16 cellular contexts compared by ENCODE assay signal in genomic region chr16:69535123-69536050, GRCh38. TPM values are rescaled to one million over a fixed set of nuclear protein-coding genes. Genes with fewer than 3 reads are reported as not detected.
DNase-seq lines count a peak whose midpoint lies in the region; ATAC-seq, FAIRE-seq and TF ChIP-seq lines count a peak whose summit lies in the region.
"Had no signal": no experiment of that assay in that cellular context is flagged by ENCODE, and none has a peak within 500 bp of the region (broad histone marks: within the 10 kb centered on the region; RNA-seq: fewer than 3 reads in every experiment).

No MANE protein-coding gene starts in this region.

- H3K4me3 ChIP-seq in CD4-positive, CD25-positive, alpha-beta regulatory T cell (ENCODE audit: low read depth, low read length), result no peak overlapping the region
- H3K4me3 ChIP-seq in HUES48 (ENCODE audit: low read depth, low read length), result no peak overlapping the region
- H3K4me3 ChIP-seq in keratinocyte (ENCODE audit: control insufficient read depth in 2 of 3, extremely low read depth in 1 of 3, insufficient read depth in 2 of 3, low read depth in 1 of 3, low read length in 3 of 3), result peak overlapping the region in 1 of 3 experiments; percentile 26
- no peak overlapping the region for H3K4me3 ChIP-seq in sigmoid colon
- H3K4me3 ChIP-seq: coronary artery had no signal

- H4K20me1 ChIP-seq in keratinocyte (ENCODE audit: control insufficient read depth, extremely low read depth, insufficient read depth, low read length), result no peaks in the 10 kb centered on the region

- WGBS in sigmoid colon, 2 donors, result 59 to 81% methylated on average over 8 of the region's 8 CpGs

- H3K4me2 ChIP-seq in keratinocyte (ENCODE audit: control insufficient read depth, extremely low read depth, insufficient read depth, low read depth, low read length), result peak overlapping the region; percentile 53

- ATAC-seq in CD4-positive, CD25-positive, alpha-beta regulatory T cell (ENCODE audit: low read depth in 2 of 2), result no peak
- no peak for ATAC-seq in GM18907 (IDR thresholded peaks at IDR 0.05; ENCODE audit: unreplicated experiment)
- ATAC-seq: natural killer cell treated with Interleukin-12 subunit alpha and Interleukin-12 subunit beta and Interleukin-15 and Interleukin-18, amount 100 ng/mL, for 72 hours; sciatic nerve had no signal

- H3K9me3 ChIP-seq in CD4-positive, CD25-positive, alpha-beta regulatory T cell (ENCODE audit: control insufficient read depth in 2 of 2, low read length in 2 of 2), result no peaks in the 10 kb centered on the region
- no peaks in the 10 kb centered on the region for H3K9me3 ChIP-seq in HUES48 (ENCODE audit: control insufficient read depth, insufficient read depth, low read length)
- no peaks in the 10 kb centered on the region for H3K9me3 ChIP-seq in keratinocyte (ENCODE audit: control insufficient read depth, low read depth, low read length)
- H3K9me3 ChIP-seq in sigmoid colon, result no peaks in the 10 kb centered on the region

- peaks cover 4% of the 10 kb centered on the region for H3K27me3 Mint-ChIP-seq in CD4-positive, CD25-positive, alpha-beta regulatory T cell
- H3K27me3 Mint-ChIP-seq in chondrocyte (ENCODE audit: low read depth), result no peaks in the 10 kb centered on the region
- H3K27me3 Mint-ChIP-seq: CD4-positive, alpha-beta T cell; natural killer cell treated with Interleukin-12 subunit alpha and Interleukin-12 subunit beta and Interleukin-15 and Interleukin-18, amount 100 ng/mL, for 72 hours had no signal

- FAIRE-seq in keratinocyte (lab: Jason Lieb, UNC), result peak; percentile 81
- FAIRE-seq: TTC549 had no signal

- no peaks in the 10 kb centered on the region for H3K36me3 Mint-ChIP-seq in CD4-positive, CD25-positive, alpha-beta regulatory T cell
- H3K36me3 Mint-ChIP-seq in chondrocyte (ENCODE audit: low read depth), result no peaks in the 10 kb centered on the region
- H3K36me3 Mint-ChIP-seq: natural killer cell treated with Interleukin-12 subunit alpha and Interleukin-12 subunit beta and Interleukin-15 and Interleukin-18, amount 100 ng/mL, for 72 hours had no signal

- intact Hi-C loops in sigmoid colon (cut with DNase I), result loop anchor here (10.0 kb wide), 1 partner anchor 61 kb away; no protein-coding TSS in a partner anchor

- no peak overlapping the region for H3K4me3 Mint-ChIP-seq in CD4-positive, CD25-positive, alpha-beta regulatory T cell
- H3K4me3 Mint-ChIP-seq in chondrocyte (ENCODE audit: unreplicated experiment), result no peak overlapping the region
- H3K4me3 Mint-ChIP-seq: CD4-positive, alpha-beta T cell; natural killer cell treated with Interleukin-12 subunit alpha and Interleukin-12 subunit beta and Interleukin-15 and Interleukin-18, amount 100 ng/mL, for 72 hours had no signal

- TF ChIP-seq POLR2A in sigmoid colon (IDR thresholded peaks at IDR 0.05), result no peak

- H3K27ac Mint-ChIP-seq in CD4-positive, CD25-positive, alpha-beta regulatory T cell, result peak overlapping the region in 2 of 3 donors; percentile 18 to 49
- peak overlapping the region; percentile 60 for H3K27ac Mint-ChIP-seq in chondrocyte (ENCODE audit: unreplicated experiment)
- H3K27ac Mint-ChIP-seq: CD4-positive, alpha-beta T cell had no signal

- DNase-seq in CD4-positive, CD25-positive, alpha-beta regulatory T cell, result no peak
- no peak for DNase-seq in chondrocyte (ENCODE audit: low spot score)
- peak; percentile 41 for DNase-seq in keratinocyte (ENCODE audit: low read depth, low spot score)
- no peak for DNase-seq in hypothalamus (lab: John Stamatoyannopoulos, UW)
- no peak for DNase-seq in sigmoid colon
- no peak for DNase-seq in NCI-H1436 (lab: John Stamatoyannopoulos, UW)
- DNase-seq: activated naive CD4-positive, alpha-beta T cell treated with anti-CD3 and anti-CD28 coated beads, Interleukin-2, amount 50 U/mL, for 16 hours; CD4-positive, alpha-beta T cell; NCI-H526; SIG-M5 had no signal

- H3K36me3 ChIP-seq in CD4-positive, CD25-positive, alpha-beta regulatory T cell (ENCODE audit: control insufficient read depth, insufficient read depth, low read length), result no peaks in the 10 kb centered on the region
- H3K36me3 ChIP-seq in HUES48 (ENCODE audit: control insufficient read depth, insufficient read depth, low read length) (no peaks in the 10 kb centered on the region), keratinocyte (ENCODE audit: control insufficient read depth in 2 of 2, extremely low read depth in 1 of 2, insufficient read depth in 2 of 2, low read length in 2 of 2) (no peaks in the 10 kb centered on the region), sigmoid colon (no peaks in the 10 kb centered on the region)

- TF ChIP-seq CTCF in chondrocyte (IDR thresholded peaks at IDR 0.05) (no peak), keratinocyte (optimal IDR thresholded peaks at IDR 0.05 in 1 of 3, IDR thresholded peaks at IDR 0.05 in 1 of 3, conservative IDR thresholded peaks at IDR 0.05 in 1 of 3; ENCODE audit: extremely low read depth in 1 of 3, insufficient read depth in 2 of 3, low read length in 3 of 3) (no peak), sigmoid colon (IDR thresholded peaks at IDR 0.05) (no peak)

- H3K27me3 ChIP-seq in CD4-positive, CD25-positive, alpha-beta regulatory T cell (ENCODE audit: control insufficient read depth, insufficient read depth, low read length), result no peaks in the 10 kb centered on the region
- H3K27me3 ChIP-seq in HUES48 (ENCODE audit: control insufficient read depth, insufficient read depth, low read length) (no peaks in the 10 kb centered on the region), keratinocyte (ENCODE audit: control insufficient read depth, extremely low read depth, insufficient read depth, low read length) (no peaks in the 10 kb centered on the region), sigmoid colon (no peaks in the 10 kb centered on the region)

- H3K79me2 ChIP-seq in keratinocyte (ENCODE audit: control insufficient read depth, insufficient read depth, low read length), result no peaks in the 10 kb centered on the region

- no peak for TF ChIP-seq EP300 in sigmoid colon (IDR thresholded peaks at IDR 0.05)

- H2AFZ ChIP-seq in keratinocyte (ENCODE audit: control insufficient read depth, low read length), result peak overlapping the region; percentile 74

- dilution Hi-C loops in keratinocyte (cut with MboI; ENCODE audit: extremely low pct_ligation_motif_present, low sequenced_read_pairs), result no loop called here

- H3K27ac ChIP-seq in CD4-positive, CD25-positive, alpha-beta regulatory T cell (ENCODE audit: insufficient read depth, low read length, poor library complexity, severe bottlenecking), result no peak overlapping the region
- H3K27ac ChIP-seq in HUES48 (ENCODE audit: low read depth, low read length) (peak overlapping the region; percentile 4), keratinocyte (ENCODE audit: control insufficient read depth, insufficient read depth, low read length) (peak overlapping the region; percentile 58), sigmoid colon (no peak overlapping the region)
- H3K27ac ChIP-seq: coronary artery had no signal

- H3K9ac ChIP-seq in HUES48 (ENCODE audit: low read depth, low read length) (no peak overlapping the region), keratinocyte (ENCODE audit: control insufficient read depth, extremely low read depth, insufficient read depth, low read length) (peak overlapping the region; percentile 17)

- H3K9me1 ChIP-seq in keratinocyte (ENCODE audit: control insufficient read depth, extremely low read depth, insufficient read depth, low read length), result no peaks in the 10 kb centered on the region

- H3K4me1 Mint-ChIP-seq in CD4-positive, CD25-positive, alpha-beta regulatory T cell, result peaks cover 8 to 10% (median 9%) of the 10 kb centered on the region in 4 donors
- H3K4me1 Mint-ChIP-seq in chondrocyte (ENCODE audit: low read depth), result peaks cover 33% of the 10 kb centered on the region

- H3K4me1 ChIP-seq in CD4-positive, CD25-positive, alpha-beta regulatory T cell (ENCODE audit: control insufficient read depth, insufficient read depth, low read length, poor library complexity, severe bottlenecking), result peaks cover 7% of the 10 kb centered on the region
- H3K4me1 ChIP-seq in HUES48 (ENCODE audit: control insufficient read depth, insufficient read depth, low read length) (peaks cover 14% of the 10 kb centered on the region), keratinocyte (ENCODE audit: control insufficient read depth, extremely low read depth, insufficient read depth, low read length) (peaks cover 27% of the 10 kb centered on the region), sigmoid colon (peaks cover 0 to 7% (median 3%) of the 10 kb centered on the region in 4 donors)

- no peaks in the 10 kb centered on the region for H3K9me3 Mint-ChIP-seq in CD4-positive, CD25-positive, alpha-beta regulatory T cell
- H3K9me3 Mint-ChIP-seq in chondrocyte (ENCODE audit: low read depth), result no peaks in the 10 kb centered on the region
- H3K9me3 Mint-ChIP-seq: CD4-positive, alpha-beta T cell; natural killer cell treated with Interleukin-12 subunit alpha and Interleukin-12 subunit beta and Interleukin-15 and Interleukin-18, amount 100 ng/mL, for 72 hours had no signal

RNA-seq across cellular contexts. Expression of gene NFAT5, which starts 30.4 kb away (rescaled TPM):
- 57.6 TPM for total RNA-seq in CD4-positive, CD25-positive, alpha-beta regulatory T cell
- polyA plus RNA-seq in CD4-positive, CD25-positive, alpha-beta regulatory T cell, result 10 to 100 TPM in 2 of 4 donors, 1 to 10 TPM in 2; 7.0 to 12.0 (median 10.0) TPM
- total RNA-seq in chondrocyte (41.0 to 51.3 TPM (median 44.7 TPM) in 3 replicates), sigmoid colon (10 to 100 TPM; 39.4 to 57.1 (median 49.0) TPM)
- polyA plus RNA-seq in keratinocyte (21.2 to 24.9 TPM (median 23.1 TPM) in 3 replicates), sigmoid colon (1 to 10 TPM; 1.2 to 8.6 (median 1.6) TPM)
- 41.5 TPM for polyA plus RNA-seq in keratinocyte (2011; ENCODE audit: low read depth)
- polyA plus RNA-seq in keratinocyte (2011; cell fraction: cytosol; rRNA removed), result 4.4 and 9.4 TPM in 2 replicates
- polyA plus RNA-seq in keratinocyte (2011; cell fraction: nucleus; rRNA removed), result 56.9 and 59.9 TPM in 2 replicates
- polyA plus RNA-seq in keratinocyte (2012; ENCODE audit: low replicate concordance), result 6.6 and 16.2 TPM in 2 replicates
- 24.4 to 109 TPM (median 49.1 TPM) in 3 replicates for polyA minus RNA-seq in keratinocyte
- polyA minus RNA-seq in keratinocyte (2011; cell fraction: cytosol; rRNA and poly(A)+ RNA removed), result 14.4 TPM
- polyA minus RNA-seq in keratinocyte (2011; cell fraction: nucleus; rRNA and poly(A)+ RNA removed), result 67.6 and 136 TPM in 2 replicates

Comparison
In these comparisons a context has a peak if more than half of its experiments do, and no peak if none do; other contexts are left out.
1. H3K27ac ChIP-seq: peak in HUES48 (single experiment) and keratinocyte (single experiment); none in CD4-positive, CD25-positive, alpha-beta regulatory T cell (single experiment) and sigmoid colon (0 of 4).